Comparison of ENCODE assay signal across 8 cellular contexts in the genomic region with DNA sequence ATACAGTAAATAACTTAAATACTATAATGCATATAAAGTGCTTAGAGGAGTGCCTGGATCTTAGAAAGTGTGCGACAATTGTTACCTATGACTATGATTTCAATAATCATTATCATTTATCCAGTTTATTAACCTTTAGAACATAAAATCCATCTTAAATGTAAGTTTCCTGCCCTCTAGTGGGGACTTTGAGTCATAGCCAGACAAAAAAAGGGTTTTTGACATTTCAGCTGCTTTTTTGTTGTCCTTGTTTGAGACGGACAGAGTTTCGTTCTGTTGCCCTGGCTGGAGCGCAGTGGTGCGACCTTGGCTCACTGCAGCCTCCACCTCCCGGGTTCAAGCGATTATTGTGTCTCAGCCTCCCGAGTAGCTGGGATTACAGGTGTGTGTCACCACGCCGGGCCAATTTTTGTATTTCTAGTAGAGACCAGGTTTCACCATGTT. TPM values are rescaled to one million over a fixed set of nuclear protein-coding genes. Genes with fewer than 3 reads are reported as not detected.
A peak's percentile ranks its signal among the peaks of the same experiment; 100 is the strongest.
DNase-seq lines count a peak whose midpoint lies in the region; ATAC-seq and TF ChIP-seq lines count a peak whose summit lies in the region.

No MANE protein-coding gene starts in this region.

- no peaks in the 10 kb centered on the region for H3K9me3 Mint-ChIP-seq in MCF 10A (ENCODE audit: unreplicated experiment)
- no peaks in the 10 kb centered on the region for H3K9me3 Mint-ChIP-seq in activated T-helper 1 cell treated with anti-CD3 and anti-CD28 coated beads, Interleukin-12 subunit alpha, Interleukin-12 subunit beta, Interleukin-2, Interleukin-4 antibody, amounts not matched to agents 30 ng/mL and 10 ng/mL and 1 ng/mL, durations not matched to agents 14 hours and 24 hours and 36 hours

- no peak overlapping the region for H3K4ac ChIP-seq in mesenchymal stem cell (ENCODE audit: low read depth in 1 of 2, low read length in 2 of 2)

- H3K4me1 ChIP-seq in mesenchymal stem cell (ENCODE audit: control insufficient read depth, insufficient read depth, low read depth, low read length) = peaks cover 2% of the 10 kb centered on the region

- CTCF ChIA-PET in MCF 10A (lab: Yijun Ruan, JAX) = interaction anchor here (0.6 to 11.9 kb wide), 16 partner anchors 9 to 537 kb away, joined by 3 to 276 read pairs (median 4); no protein-coding TSS in a partner anchor

- no peak overlapping the region for H3K27ac ChIP-seq in mesenchymal stem cell (ENCODE audit: low read length, poor library complexity, severe bottlenecking)

- no peak overlapping the region for H2BK120ac ChIP-seq in mesenchymal stem cell (ENCODE audit: low read depth, low read length)

- H3K14ac ChIP-seq in mesenchymal stem cell (ENCODE audit: low read length in 2 of 2) = no peak overlapping the region

- no peaks in the 10 kb centered on the region for H3K9me3 ChIP-seq in mesenchymal stem cell (ENCODE audit: control insufficient read depth, low read length)

- H4K91ac ChIP-seq in mesenchymal stem cell (ENCODE audit: low read length) = no peak overlapping the region

- H3K4me3 Mint-ChIP-seq in MCF 10A (ENCODE audit: unreplicated experiment) = no peak overlapping the region
- H3K4me3 Mint-ChIP-seq in activated T-helper 1 cell treated with anti-CD3 and anti-CD28 coated beads, Interleukin-12 subunit alpha, Interleukin-12 subunit beta, Interleukin-2, Interleukin-4 antibody, amounts not matched to agents 30 ng/mL and 10 ng/mL and 1 ng/mL, durations not matched to agents 14 hours and 24 hours and 36 hours = no peak overlapping the region

- intact Hi-C loops in MCF 10A (cut with micrococcal nuclease) = loop anchor here (1.0 to 10.0 kb wide), 3 partner anchors 34 to 643 kb away; no protein-coding TSS in a partner anchor
- intact Hi-C loops in activated T-helper 1 cell treated with anti-CD3 and anti-CD28 coated beads, Interleukin-12 subunit alpha, Interleukin-12 subunit beta, Interleukin-2, Interleukin-4 antibody, amounts not matched to agents 30 ng/mL and 10 ng/mL and 1 ng/mL, durations not matched to agents 14 hours and 24 hours and 36 hours (cut with micrococcal nuclease) = loop anchor here (1.0 to 5.0 kb wide), 5 partner anchors 34 to 643 kb away; no protein-coding TSS in a partner anchor

- 38% methylated on average over 9 of the region's 10 CpGs for WGBS in mesenchymal stem cell

- BruUV-seq in MCF 10A (replicated peaks; lab: Mats Ljungman, UMichigan) = no TSS peak

- no peaks in the 10 kb centered on the region for H3K36me3 ChIP-seq in mesenchymal stem cell (ENCODE audit: control insufficient read depth in 1 of 2, insufficient read depth in 2 of 2, low read depth in 1 of 2, low read length in 2 of 2)

- ATAC-seq in GM21526 (IDR thresholded peaks at IDR 0.05; ENCODE audit: low FRiP score, unreplicated experiment) = no peak

- POLR2A ChIA-PET in MCF 10A (lab: Yijun Ruan, JAX) = interaction anchor here (0.8 to 2.8 kb wide), 3 partner anchors 32 to 37 kb away, joined by 3 to 14 read pairs (median 5); no protein-coding TSS in a partner anchor

- H4K8ac ChIP-seq in mesenchymal stem cell (ENCODE audit: low read length) = no peak overlapping the region

- no peak overlapping the region for H3K4me3 ChIP-seq in mesenchymal stem cell (ENCODE audit: insufficient read depth in 1 of 2, low read depth in 1 of 2, low read length in 2 of 2)

- no peak overlapping the region for H3K4me2 ChIP-seq in mesenchymal stem cell (ENCODE audit: low read length, poor library complexity, severe bottlenecking)

- DNase-seq in A172 (ENCODE audit: low spot score) (peak; percentile 54), ELR (ENCODE audit: low read depth) (peak; percentile 68), NCI-H2171 treated with DMSO at 0.1 percent for 48 hours (lab: John Stamatoyannopoulos, UW) (peak; percentile 67), MCF 10A (ENCODE audit: unreplicated experiment) (peak; percentile 50), mesenchymal stem cell (peak; percentile 61), amniotic stem cell (lab: John Stamatoyannopoulos, UW) (no peak)
- DNase-seq in activated T-helper 1 cell treated with anti-CD3 and anti-CD28 coated beads, Interleukin-12 subunit alpha, Interleukin-12 subunit beta, Interleukin-2, Interleukin-4 antibody, amounts not matched to agents 30 ng/mL and 10 ng/mL and 1 ng/mL, durations not matched to agents 14 hours and 24 hours and 36 hours (ENCODE audit: low spot score) = no peak

- H2AFZ ChIP-seq in mesenchymal stem cell (ENCODE audit: low read depth, low read length) = no peak overlapping the region

- no peak overlapping the region for H2BK12ac ChIP-seq in mesenchymal stem cell (ENCODE audit: low read length in 2 of 2)

- no peaks in the 10 kb centered on the region for H3K79me1 ChIP-seq in mesenchymal stem cell (replicated peaks; ENCODE audit: low read length, poor library complexity, severe bottlenecking)

- H3K27ac Mint-ChIP-seq in MCF 10A (ENCODE audit: low read depth, unreplicated experiment) = no peak overlapping the region
- H3K27ac Mint-ChIP-seq in activated T-helper 1 cell treated with anti-CD3 and anti-CD28 coated beads, Interleukin-12 subunit alpha, Interleukin-12 subunit beta, Interleukin-2, Interleukin-4 antibody, amounts not matched to agents 30 ng/mL and 10 ng/mL and 1 ng/mL, durations not matched to agents 14 hours and 24 hours and 36 hours = no peak overlapping the region

- H3K27me3 ChIP-seq in mesenchymal stem cell (ENCODE audit: control insufficient read depth in 1 of 2, insufficient read depth in 1 of 2, low read length in 2 of 2) = no peaks in the 10 kb centered on the region

- H2AK5ac ChIP-seq in mesenchymal stem cell (ENCODE audit: low read length, severe bottlenecking) = no peak overlapping the region

- H3K36me3 Mint-ChIP-seq in MCF 10A (ENCODE audit: insufficient read depth, unreplicated experiment) = no peaks in the 10 kb centered on the region
- H3K36me3 Mint-ChIP-seq in activated T-helper 1 cell treated with anti-CD3 and anti-CD28 coated beads, Interleukin-12 subunit alpha, Interleukin-12 subunit beta, Interleukin-2, Interleukin-4 antibody, amounts not matched to agents 30 ng/mL and 10 ng/mL and 1 ng/mL, durations not matched to agents 14 hours and 24 hours and 36 hours (ENCODE audit: low read depth) = no peaks in the 10 kb centered on the region

- no peak overlapping the region for H3K23ac ChIP-seq in mesenchymal stem cell (ENCODE audit: low read length in 2 of 2)

- no peak overlapping the region for H2BK15ac ChIP-seq in mesenchymal stem cell (ENCODE audit: low read depth, poor library complexity, severe bottlenecking)

- peak overlapping the region; percentile 75 for H3K9ac ChIP-seq in mesenchymal stem cell (ENCODE audit: low read length)

- peak; percentile 47 for TF ChIP-seq CTCF in MCF 10A (IDR thresholded peaks at IDR 0.05; ENCODE audit: unreplicated experiment)

- H3K27me3 Mint-ChIP-seq in MCF 10A (ENCODE audit: insufficient read depth, unreplicated experiment) = no peaks in the 10 kb centered on the region
- H3K27me3 Mint-ChIP-seq in activated T-helper 1 cell treated with anti-CD3 and anti-CD28 coated beads, Interleukin-12 subunit alpha, Interleukin-12 subunit beta, Interleukin-2, Interleukin-4 antibody, amounts not matched to agents 30 ng/mL and 10 ng/mL and 1 ng/mL, durations not matched to agents 14 hours and 24 hours and 36 hours (ENCODE audit: insufficient read depth) = peaks cover 15% of the 10 kb centered on the region

- H2BK5ac ChIP-seq in mesenchymal stem cell (ENCODE audit: low read depth, low read length, poor library complexity, severe bottlenecking) = no peak overlapping the region

- H3K18ac ChIP-seq in mesenchymal stem cell (ENCODE audit: low read depth in 1 of 2, low read length in 2 of 2) = no peak overlapping the region

- H3K4me1 Mint-ChIP-seq in MCF 10A (ENCODE audit: insufficient read depth, unreplicated experiment) = peaks cover 11% of the 10 kb centered on the region
- peaks cover 6% of the 10 kb centered on the region for H3K4me1 Mint-ChIP-seq in activated T-helper 1 cell treated with anti-CD3 and anti-CD28 coated beads, Interleukin-12 subunit alpha, Interleukin-12 subunit beta, Interleukin-2, Interleukin-4 antibody, amounts not matched to agents 30 ng/mL and 10 ng/mL and 1 ng/mL, durations not matched to agents 14 hours and 24 hours and 36 hours (ENCODE audit: low read depth)

RNA-seq across cellular contexts. Expression of gene C9orf152, which starts 9.7 kb away (rescaled TPM):
- total RNA-seq in A172 (2014; rRNA removed; shearing (Covaris generic)) = not detected in 2 replicates
- not detected in 2 replicates for total RNA-seq in MCF 10A (2022)
- polyA plus RNA-seq in mesenchymal stem cell (2013, experiment 1 of 2) = not detected
- polyA plus RNA-seq in mesenchymal stem cell (2013, experiment 2 of 2) = not detected
- total RNA-seq in activated T-helper 1 cell treated with anti-CD3 and anti-CD28 coated beads, Interleukin-12 subunit alpha, Interleukin-12 subunit beta, Interleukin-2, Interleukin-4 antibody, amounts not matched to agents 30 ng/mL and 10 ng/mL and 1 ng/mL, durations not matched to agents 14 hours and 24 hours and 36 hours = not detected in 2 replicates

RNA-seq across cellular contexts. Expression of gene TXN, which starts 38.6 kb away (rescaled TPM):
- total RNA-seq in A172 (2014; rRNA removed; shearing (Covaris generic)) = 851 and 892 TPM in 2 replicates
- total RNA-seq in MCF 10A (2022) = 349 TPM in 2 replicates
- 709 TPM for polyA plus RNA-seq in mesenchymal stem cell (2013, experiment 1 of 2)
- 737 TPM for polyA plus RNA-seq in mesenchymal stem cell (2013, experiment 2 of 2)
- total RNA-seq in activated T-helper 1 cell treated with anti-CD3 and anti-CD28 coated beads, Interleukin-12 subunit alpha, Interleukin-12 subunit beta, Interleukin-2, Interleukin-4 antibody, amounts not matched to agents 30 ng/mL and 10 ng/mL and 1 ng/mL, durations not matched to agents 14 hours and 24 hours and 36 hours = 412 and 422 TPM in 2 replicates

Comparison
In these comparisons a context has a peak if more than half of its experiments do, and no peak if none do; other contexts are left out.
1. DNase-seq: peak in A172 (single experiment), ELR (single experiment), NCI-H2171 treated with DMSO at 0.1 percent for 48 hours (single experiment), MCF 10A (single experiment) and mesenchymal stem cell (single experiment); none in activated T-helper 1 cell treated with anti-CD3 and anti-CD28 coated beads, Interleukin-12 subunit alpha, Interleukin-12 subunit beta, Interleukin-2, Interleukin-4 antibody, amounts not matched to agents 30 ng/mL and 10 ng/mL and 1 ng/mL, durations not matched to agents 14 hours and 24 hours and 36 hours (single experiment) and amniotic stem cell (single experiment).